ENCODE assay signal across 31 cellular contexts in the genomic region with DNA sequence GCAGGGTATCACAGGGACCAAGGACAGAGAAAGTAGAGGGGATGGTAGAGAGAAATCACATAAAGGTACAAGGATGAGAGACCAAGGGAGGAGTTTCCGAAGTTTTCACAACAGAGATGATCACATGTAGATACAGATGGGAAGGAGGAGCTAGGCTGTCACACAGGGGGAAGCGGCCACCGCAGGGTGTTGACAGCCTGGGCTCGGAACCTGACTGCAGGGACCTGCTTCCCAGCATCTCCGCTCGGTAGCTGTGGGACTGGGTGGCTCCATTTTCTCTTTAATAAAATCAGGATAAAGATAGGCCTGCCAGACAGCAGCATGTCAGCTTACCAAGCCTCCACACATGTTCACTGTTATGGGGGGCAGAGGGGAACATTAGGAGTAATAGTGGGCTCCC. TPM values are rescaled to one million over a fixed set of nuclear protein-coding genes. Genes with fewer than 3 reads are reported as not detected.
"Had no signal": no experiment of that assay in that cellular context is flagged by ENCODE, and none has a peak within 500 bp of the region (broad histone marks: within the 10 kb centered on the region; RNA-seq: fewer than 3 reads in every experiment).

No MANE protein-coding gene starts in this region.

- H2AFZ ChIP-seq: hepatocyte, parathyroid adenoma had no signal

- H3K27ac ChIP-seq: heart left ventricle, hepatocyte, left lung, neutrophil, parathyroid adenoma, prostate gland, right atrium auricular region, sigmoid colon, testis, tibial artery, upper lobe of left lung had no signal

- H3K9ac ChIP-seq: parathyroid adenoma had no signal

- H3K36me3 ChIP-seq: heart left ventricle, left lung, neutrophil, prostate gland, right atrium auricular region, sigmoid colon, tibial artery, upper lobe of left lung had no signal

- H3K4me1 ChIP-seq: left lung, parathyroid adenoma, prostate gland, right atrium auricular region, sigmoid colon, tibial artery, upper lobe of left lung had no signal

- ATAC-seq: effector memory CD8-positive, alpha-beta T cell; left cardiac atrium; left lung; naive thymus-derived CD8-positive, alpha-beta T cell; stimulated activated effector memory CD8-positive, alpha-beta T cell treated with anti-CD3 and anti-CD28 coated beads, Interleukin-12 subunit alpha, Interleukin-12 subunit beta, amount 100 ng/mL, for 72 hours had no signal

- H3K9me3 ChIP-seq: heart left ventricle, left lung, neutrophil, prostate gland, right atrium auricular region, sigmoid colon, testis, tibial artery, upper lobe of left lung had no signal

- DNase-seq: cerebellar nuclear complex; cortex of kidney; effector memory CD8-positive, alpha-beta T cell; erythroblast; heart left ventricle; left cardiac atrium; left lung; mammary epithelial cell; mesendoderm; naive thymus-derived CD8-positive, alpha-beta T cell; nephron progenitor cell; stimulated activated CD4-positive, alpha-beta T cell treated with anti-CD3 and anti-CD28 coated beads, Interleukin-2, amount 100 ng/mL, for 24 hours; stimulated activated CD4-positive, alpha-beta T cell treated with anti-CD3 and anti-CD28 coated beads, Interleukin-4, amount 100 ng/mL, for 24 hours; stimulated activated naive CD4-positive, alpha-beta T cell treated with Interleukin-2 at 50 U/mL for 16 hours; substantia nigra; testis; upper lobe of left lung had no signal

- H3K79me2 ChIP-seq: hepatocyte, parathyroid adenoma had no signal

- H3K4me3 ChIP-seq: heart left ventricle, hepatocyte, left lung, prostate gland, right atrium auricular region, sigmoid colon, testis, tibial artery, upper lobe of left lung had no signal

- H3K27me3 ChIP-seq: hepatocyte, right atrium auricular region, testis, upper lobe of left lung had no signal

- FAIRE-seq: endometrium, frontal cortex, urothelium cell line had no signal

- H3K4me2 ChIP-seq: hepatocyte had no signal

RNA-seq across cellular contexts. Expression of a gene that starts 40.3 kb away (rescaled TPM):
- total RNA-seq: fibroblast of villous mesenchyme; mammary epithelial cell; myocyte; naive thymus-derived CD8-positive, alpha-beta T cell; skeletal muscle tissue had no signal
- polyA plus RNA-seq: mammary epithelial cell; naive thymus-derived CD8-positive, alpha-beta T cell had no signal
